ENCODE assay signal across 22 cellular contexts in genomic region chr3:172225215-172225707, GRCh38.
DNase-seq lines count a peak whose midpoint lies in the region; ATAC-seq and TF ChIP-seq lines count a peak whose summit lies in the region.
"Had no signal": no experiment of that assay in that cellular context is flagged by ENCODE, and none has a peak within 500 bp of the region (broad histone marks: within the 10 kb centered on the region; RNA-seq: fewer than 3 reads in every experiment).

No MANE protein-coding gene starts in this region.

- peaks cover 2% of the 10 kb centered on the region for H3K79me2 ChIP-seq in trophoblast cell (ENCODE audit: control insufficient read depth, insufficient read depth, low read length, poor library complexity)

- H3K9me3 ChIP-seq in HEK293 (ENCODE audit: control insufficient read depth, insufficient read depth, low read depth, low read length) (no peaks in the 10 kb centered on the region), trophoblast cell (ENCODE audit: insufficient read depth, low read depth, low read length) (no peaks in the 10 kb centered on the region), testis (no peaks in the 10 kb centered on the region)
- H3K9me3 ChIP-seq: BLaER1 treated with 17β-estradiol and CSF1 and Interleukin-3, amounts not matched to agents 10 nM and 100 nM; Caco-2 had no signal

- H3K79me1 ChIP-seq in trophoblast cell (ENCODE audit: low read length) = peaks cover 7% of the 10 kb centered on the region

- intact Hi-C loops in testis (cut with DNase I; ENCODE audit: low total_unique reads) = no loop called here

- no peak overlapping the region for H3K9ac ChIP-seq in trophoblast cell (ENCODE audit: low read length)
- H3K9ac ChIP-seq: BLaER1 treated with 17β-estradiol and CSF1 and Interleukin-3, amounts not matched to agents 10 nM and 100 nM; GM23248 had no signal

- POLR2A ChIA-PET in HEK293 (lab: Yijun Ruan, JAX) = no interaction called here

- no peak overlapping the region for H3K4me2 ChIP-seq in trophoblast cell (ENCODE audit: low read length)
- H3K4me2 ChIP-seq: BLaER1 treated with 17β-estradiol and CSF1 and Interleukin-3, amounts not matched to agents 10 nM and 100 nM had no signal

- H3K9me3 Mint-ChIP-seq in chondrocyte (ENCODE audit: low read depth) = no peaks in the 10 kb centered on the region
- H3K9me3 Mint-ChIP-seq: CD8-positive, alpha-beta T cell had no signal

- H3K4me1 ChIP-seq in HEK293 (ENCODE audit: control insufficient read depth, insufficient read depth, low read length) (peaks cover 11% of the 10 kb centered on the region), trophoblast cell (ENCODE audit: control insufficient read depth in 1 of 2, insufficient read depth in 2 of 2, low read length in 2 of 2) (peaks cover 4 to 8% of the 10 kb centered on the region in 2 experiments), testis (peaks cover 26% of the 10 kb centered on the region)

- no peaks in the 10 kb centered on the region for H3K27me3 Mint-ChIP-seq in chondrocyte (ENCODE audit: low read depth)

- no CpG with 5 or more reads among the region's 5 CpGs for WGBS in trophoblast cell (ENCODE audit: extremely low coverage, insufficient coverage, insufficient read length)
- 97 to 99% methylated on average over 5 of the region's 5 CpGs for WGBS in testis, 2 donors

- TF ChIP-seq CTCF in 22Rv1 (IDR thresholded peaks at IDR 0.05) (no peak), HEK293 (tag by site-specific recombination; IDR thresholded peaks at IDR 0.05) (no peak), chondrocyte (IDR thresholded peaks at IDR 0.05) (no peak), testis (IDR thresholded peaks at IDR 0.05) (no peak)

- no peak overlapping the region for H3K14ac ChIP-seq in trophoblast cell (ENCODE audit: low read length)

- no peak overlapping the region for H2AFZ ChIP-seq in trophoblast cell (ENCODE audit: insufficient read depth, low read length, poor library complexity)
- H2AFZ ChIP-seq: GM23248 had no signal

- H2BK120ac ChIP-seq in trophoblast cell (ENCODE audit: insufficient read depth, low read length, poor library complexity) = peak overlapping the region; percentile 27

- no peak for ATAC-seq in GM18867 (IDR thresholded peaks at IDR 0.05; ENCODE audit: unreplicated experiment)
- ATAC-seq: CD8-positive, alpha-beta T cell; K562; PC-3 had no signal

- no peak for TF ChIP-seq POLR2A in testis (IDR thresholded peaks at IDR 0.05)

- no peak overlapping the region for H4K8ac ChIP-seq in trophoblast cell (ENCODE audit: low read depth, low read length)

- no peak overlapping the region for H2BK5ac ChIP-seq in trophoblast cell (ENCODE audit: low read depth, low read length, poor library complexity)

- CTCF ChIA-PET in HEK293 (lab: Yijun Ruan, JAX) = no interaction called here

- DNase-seq in chondrocyte (ENCODE audit: low spot score) (no peak), trophoblast cell (no peak), testis (no peak), mucosa of gallbladder (ENCODE audit: low spot score) (no peak)
- DNase-seq: AML-193; Caco-2; CD8-positive, alpha-beta T cell; GM23248; H7; Kasumi-1; NCI-H1436; NCI-H2171 treated with DMSO at 0.1 percent for 48 hours; NCI-H82; NK-92 treated with Interleukin-12 subunit alpha and Interleukin-12 subunit beta, amount 100 ng/mL, for 24 hours; PC-3 had no signal

- no peak overlapping the region for H3K23ac ChIP-seq in trophoblast cell (ENCODE audit: low read length)

- H2AK5ac ChIP-seq in trophoblast cell (ENCODE audit: low read length) = no peak overlapping the region

- H3K4me1 Mint-ChIP-seq in chondrocyte (ENCODE audit: low read depth) = peaks cover 70% of the 10 kb centered on the region

- H2BK12ac ChIP-seq in trophoblast cell (ENCODE audit: low read length) = no peak overlapping the region

- H3K18ac ChIP-seq in trophoblast cell (ENCODE audit: low read length) = no peak overlapping the region

- H3K4ac ChIP-seq in trophoblast cell (ENCODE audit: low read depth, low read length) = peak overlapping the region; percentile 22

- H3K27ac Mint-ChIP-seq in chondrocyte (ENCODE audit: unreplicated experiment) = peak overlapping the region; percentile 53
- H3K27ac Mint-ChIP-seq: CD8-positive, alpha-beta T cell had no signal

- peak overlapping the region; percentile 55 for H4K12ac ChIP-seq in trophoblast cell (ENCODE audit: low read depth, low read length)

- H3K27me3 ChIP-seq in trophoblast cell (ENCODE audit: insufficient read depth, low read length) (no peaks in the 10 kb centered on the region), testis (no peaks in the 10 kb centered on the region)
- H3K27me3 ChIP-seq: BLaER1 treated with 17β-estradiol and CSF1 and Interleukin-3, amounts not matched to agents 10 nM and 100 nM had no signal

- peaks cover 20% of the 10 kb centered on the region for H3K36me3 Mint-ChIP-seq in chondrocyte (ENCODE audit: low read depth)

- H3K27ac ChIP-seq in 22Rv1 (peak overlapping the region; percentile 51), HEK293 (ENCODE audit: extremely low read depth, low read depth, low read length) (no peak overlapping the region), trophoblast cell (ENCODE audit: low read depth, low read length) (no peak overlapping the region), testis (no peak overlapping the region)
- H3K27ac ChIP-seq: BLaER1 treated with 17β-estradiol and CSF1 and Interleukin-3, amounts not matched to agents 10 nM and 100 nM; GM23248; RWPE1; SK-N-MC had no signal

- no peak overlapping the region for H3K4me3 Mint-ChIP-seq in chondrocyte (ENCODE audit: unreplicated experiment)
- H3K4me3 Mint-ChIP-seq: CD8-positive, alpha-beta T cell had no signal

- H4K91ac ChIP-seq in trophoblast cell (ENCODE audit: low read depth, low read length) = no peak overlapping the region

- peaks cover 0 to 15% of the 10 kb centered on the region in 2 experiments; a peak in 1 of 3 replicates for H3K36me3 ChIP-seq in HEK293 (ENCODE audit: control insufficient read depth in 2 of 2, insufficient read depth in 1 of 2, low read length in 2 of 2)
- H3K36me3 ChIP-seq in trophoblast cell (ENCODE audit: control insufficient read depth in 1 of 2, insufficient read depth in 2 of 2, low read length in 2 of 2) = no peaks in the 10 kb centered on the region
- no peaks in the 10 kb centered on the region for H3K36me3 ChIP-seq in testis (ENCODE audit: low read depth, missing control alignments)

- H3K4me3 ChIP-seq in HEK293 (ENCODE audit: low read depth, low read length) (no peak overlapping the region), trophoblast cell (ENCODE audit: low read depth, low read length) (no peak overlapping the region), testis (no peak overlapping the region)
- H3K4me3 ChIP-seq: BLaER1 treated with 17β-estradiol and CSF1 and Interleukin-3, amounts not matched to agents 10 nM and 100 nM; GM23248; K562; SK-N-MC had no signal

TF ChIP-seq in HEK293, 187 proteins besides CTCF, POLR2A, EP300 and RAD21:
- no peak for TF ChIP-seq ZNF692 (tag by site-specific recombination; IDR thresholded peaks at IDR 0.05)
- peak; percentile 58; the same call in 1 of the 2 replicates for TF ChIP-seq ZNF121 (tag by site-specific recombination; IDR thresholded peaks at IDR 0.05)
TF ChIP-seq in HEK293: peak in this region for 1.
